In the genomic region with DNA sequence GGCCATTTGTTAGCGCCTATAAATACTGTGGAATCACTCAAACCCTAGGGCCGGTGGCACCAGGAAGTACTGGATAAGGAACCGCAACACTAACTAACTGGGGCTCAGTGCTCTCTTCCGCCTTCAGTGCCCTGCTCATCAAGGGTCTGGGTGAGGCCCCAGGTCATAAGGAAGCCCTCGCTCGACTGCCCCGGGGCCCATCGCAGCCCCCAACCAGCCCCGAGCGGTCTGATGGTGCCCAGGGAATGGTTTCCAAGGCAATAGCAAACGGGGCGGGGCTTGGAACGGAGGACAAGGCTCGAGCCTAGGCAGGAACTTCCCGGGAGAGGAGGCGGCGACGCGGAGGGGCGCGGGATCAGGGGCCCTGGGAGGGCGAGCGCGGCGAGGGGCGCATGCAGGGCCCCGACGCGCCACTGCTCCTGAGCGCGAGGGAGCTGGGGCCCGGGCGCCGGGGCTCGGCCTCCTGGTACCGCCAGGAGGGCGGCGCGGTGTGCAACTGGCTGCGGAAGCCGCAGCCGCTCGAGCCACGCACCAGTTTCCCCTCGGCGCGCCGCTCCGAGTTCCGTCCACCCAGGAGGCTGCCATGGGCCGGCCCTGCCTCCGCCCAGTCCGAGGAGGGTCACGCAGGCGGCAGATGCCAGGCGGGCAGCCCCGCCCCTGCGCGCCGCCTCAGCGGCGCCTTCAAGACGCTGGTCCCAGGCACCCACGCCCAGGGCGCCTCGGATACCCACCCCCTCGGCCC, we compare ENCODE assay signal across 8 cellular contexts. TPM values are rescaled to one million over a fixed set of nuclear protein-coding genes. Genes with fewer than 3 reads are reported as not detected.
DNase-seq lines count a peak whose midpoint lies in the region; ATAC-seq and TF ChIP-seq lines count a peak whose summit lies in the region.

A gene with protein sequence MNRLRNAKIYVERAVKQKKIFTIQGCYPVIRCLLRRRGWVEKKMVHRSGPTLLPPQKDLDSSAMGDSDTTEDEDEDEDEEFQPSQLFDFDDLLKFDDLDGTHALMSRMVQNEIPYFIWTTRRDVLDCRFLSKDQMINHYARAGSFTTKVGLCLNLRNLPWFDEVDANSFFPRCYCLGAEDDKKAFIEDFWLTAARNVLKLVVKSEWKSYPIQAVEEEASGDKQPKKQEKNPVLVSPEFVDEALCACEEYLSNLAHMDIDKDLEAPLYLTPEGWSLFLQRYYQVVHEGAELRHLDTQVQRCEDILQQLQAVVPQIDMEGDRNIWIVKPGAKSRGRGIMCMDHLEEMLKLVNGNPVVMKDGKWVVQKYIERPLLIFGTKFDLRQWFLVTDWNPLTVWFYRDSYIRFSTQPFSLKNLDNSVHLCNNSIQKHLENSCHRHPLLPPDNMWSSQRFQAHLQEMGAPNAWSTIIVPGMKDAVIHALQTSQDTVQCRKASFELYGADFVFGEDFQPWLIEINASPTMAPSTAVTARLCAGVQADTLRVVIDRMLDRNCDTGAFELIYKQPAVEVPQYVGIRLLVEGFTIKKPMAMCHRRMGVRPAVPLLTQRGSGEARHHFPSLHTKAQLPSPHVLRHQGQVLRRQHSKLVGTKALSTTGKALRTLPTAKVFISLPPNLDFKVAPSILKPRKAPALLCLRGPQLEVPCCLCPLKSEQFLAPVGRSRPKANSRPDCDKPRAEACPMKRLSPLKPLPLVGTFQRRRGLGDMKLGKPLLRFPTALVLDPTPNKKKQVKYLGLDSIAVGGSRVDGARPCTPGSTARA (plus strand): TSS at position 648 of the 742 bp plus-strand sequence. CDS start 400 bp downstream, outside the sequence.

- peak within 1 kb of the TSS; percentile 44 to 85 (median 75) for H3K9ac ChIP-seq in subcutaneous abdominal adipose tissue (ENCODE audit: low read length in 5 of 5)

- peaks cover 39% of the 10 kb centered on the region for H3K4me1 Mint-ChIP-seq in activated T-cell treated with anti-CD3 and anti-CD28 coated beads, Interleukin-2, amount 50 U/mL, for 72 hours (ENCODE audit: low read depth)

- H3K36me3 ChIP-seq in esophagus muscularis mucosa: peaks cover 20 to 49% (median 35%) of the 10 kb centered on the region in 4 donors
- peaks cover 3 to 38% (median 35%) of the 10 kb centered on the region in 5 donors for H3K36me3 ChIP-seq in subcutaneous abdominal adipose tissue (ENCODE audit: control insufficient read depth in 5 of 5, insufficient read depth in 5 of 5, low read length in 5 of 5)

- no peak for TF ChIP-seq EP300 in esophagus muscularis mucosa (IDR thresholded peaks at IDR 0.05)

- 3% methylated on average over 21 of the region's 67 CpGs for WGBS in esophagus muscularis mucosa

- peaks cover 18 to 27% (median 24%) of the 10 kb centered on the region in 4 donors for H3K4me1 ChIP-seq in esophagus muscularis mucosa
- peaks cover 0 to 22% (median 18%) of the 10 kb centered on the region in 5 donors for H3K4me1 ChIP-seq in subcutaneous abdominal adipose tissue (ENCODE audit: control insufficient read depth in 5 of 5, insufficient read depth in 5 of 5, low read length in 5 of 5)

- no peak for TF ChIP-seq POLR2A in esophagus muscularis mucosa (IDR thresholded peaks at IDR 0.05; ENCODE audit: low read depth)

- H3K4me3 ChIP-seq in esophagus muscularis mucosa: peak within 1 kb of the TSS; percentile 69 to 89 (median 80)
- peak within 1 kb of the TSS; percentile 74 to 88 (median 76) for H3K4me3 ChIP-seq in subcutaneous abdominal adipose tissue (ENCODE audit: low read depth in 1 of 5, low read length in 5 of 5)

- peak; percentile 31 for ATAC-seq in GM18861 (IDR thresholded peaks at IDR 0.05; ENCODE audit: unreplicated experiment)
- ATAC-seq in HG03342 (IDR thresholded peaks at IDR 0.05; ENCODE audit: unreplicated experiment): peak; percentile 42
- ATAC-seq in activated T-cell treated with anti-CD3 and anti-CD28 coated beads, Interleukin-2, amount 50 U/mL, for 72 hours (replicated peaks in 1 of 2): peak; percentile 57 to 63

- peak within 1 kb of the TSS; percentile 96 for H3K27ac Mint-ChIP-seq in activated T-cell treated with anti-CD3 and anti-CD28 coated beads, Interleukin-2, amount 50 U/mL, for 72 hours

- intact Hi-C loops in esophagus muscularis mucosa (cut with DNase I): no loop called here

- H3K9me3 ChIP-seq in esophagus muscularis mucosa: no peaks in the 10 kb centered on the region
- H3K9me3 ChIP-seq in subcutaneous abdominal adipose tissue (ENCODE audit: control insufficient read depth in 5 of 5, low read length in 5 of 5): no peaks in the 10 kb centered on the region

- peaks cover 10 to 24% of the 10 kb centered on the region in 2 donors for H3K36me3 Mint-ChIP-seq in activated T-cell treated with anti-CD3 and anti-CD28 coated beads, Interleukin-2, amount 50 U/mL, for 72 hours (ENCODE audit: insufficient read depth in 2 of 2)

- no peaks in the 10 kb centered on the region for H3K9me3 Mint-ChIP-seq in activated T-cell treated with anti-CD3 and anti-CD28 coated beads, Interleukin-2, amount 50 U/mL, for 72 hours

- H3K27me3 Mint-ChIP-seq in activated T-cell treated with anti-CD3 and anti-CD28 coated beads, Interleukin-2, amount 50 U/mL, for 72 hours (ENCODE audit: low read depth): no peaks in the 10 kb centered on the region

- in situ Hi-C loops in ACHN (cut with HindIII; ENCODE audit: low pct_ligation_motif_present, low pct_unique_long_range_greater_than_20kb, low sequenced_read_pairs): no loop called here

- H3K27ac ChIP-seq in esophagus muscularis mucosa (replicated peaks in 1 of 4) (peak within 1 kb of the TSS; percentile 92 to 99 (median 96)), subcutaneous abdominal adipose tissue (ENCODE audit: low read depth, low read length) (peak within 1 kb of the TSS; percentile 89)

- peak within 1 kb of the TSS; percentile 92 to 96 for H3K4me3 Mint-ChIP-seq in activated T-cell treated with anti-CD3 and anti-CD28 coated beads, Interleukin-2, amount 50 U/mL, for 72 hours

- no peaks in the 10 kb centered on the region for H3K27me3 ChIP-seq in esophagus muscularis mucosa
- H3K27me3 ChIP-seq in subcutaneous abdominal adipose tissue (ENCODE audit: control insufficient read depth in 5 of 5, insufficient read depth in 4 of 5, low read length in 5 of 5): no peaks in the 10 kb centered on the region

- TF ChIP-seq CTCF in esophagus muscularis mucosa (IDR thresholded peaks at IDR 0.05): no peak

- DNase-seq in ACHN (peak; percentile 63), OCI-M1 (lab: John Stamatoyannopoulos, UW) (peak; percentile 84), esophagus muscularis mucosa (ENCODE audit: extremely low spot score) (peak; percentile 94), mucosa of gallbladder (ENCODE audit: low spot score) (peak; percentile 69)
- DNase-seq in activated T-cell treated with anti-CD3 and anti-CD28 coated beads, Interleukin-2, amount 50 U/mL, for 72 hours: peak; percentile 49 to 57

RNA-seq across cellular contexts. Expression of the gene that starts here (rescaled TPM):
- 10 to 100 TPM; 63.6 to 75.5 TPM for total RNA-seq in activated T-cell treated with anti-CD3 and anti-CD28 coated beads, Interleukin-2, amount 50 U/mL, for 72 hours
- total RNA-seq in esophagus muscularis mucosa (10 to 100 TPM; 15.5 to 56.5 (median 25.6) TPM), mucosa of gallbladder (62.8 TPM)

Comparison
In these comparisons a context has a peak if more than half of its experiments do, and no peak if none do; other contexts are left out.
1. Peak in every context shown above with its lines: DNase-seq, ATAC-seq, H3K4me3 ChIP-seq and H3K27ac ChIP-seq.